Comparison of ENCODE assay signal across 8 cellular contexts in the genomic region with DNA sequence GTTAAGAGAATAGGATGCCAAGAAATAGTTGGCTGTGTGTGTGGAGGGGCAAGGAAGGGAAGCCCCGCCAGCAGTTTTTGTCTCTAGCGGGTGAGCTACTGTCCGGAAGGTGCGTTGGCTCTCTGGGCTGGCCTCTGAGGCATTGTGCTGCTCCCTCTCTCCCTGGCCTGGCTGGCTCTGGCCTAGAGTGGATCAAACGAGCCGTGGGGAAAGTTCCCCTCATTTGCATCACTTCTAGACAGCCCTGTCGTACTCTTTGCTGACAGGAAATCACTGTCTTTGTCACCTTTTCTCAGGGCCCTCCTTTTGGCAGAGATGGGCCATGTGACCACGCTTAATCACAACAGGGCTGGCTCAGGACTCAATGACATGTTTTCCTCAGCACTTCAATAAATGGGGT.
DNase-seq lines count a peak whose midpoint lies in the region; ATAC-seq and FAIRE-seq lines count a peak whose summit lies in the region.

No MANE protein-coding gene starts in this region.

- peaks cover 8% of the 10 kb centered on the region for H3K36me3 Mint-ChIP-seq in stimulated activated memory B cell treated with anti-CD40 and anti-IgM and Interleukin-4, amounts not matched to agents 10 μg/mL and 1 μg/mL and 100 μg/mL, for 72 hours

- H3K27me3 ChIP-seq in layer of hippocampus (ENCODE audit: control insufficient read depth, insufficient read depth, low read length) = no peaks in the 10 kb centered on the region

- H3K4me3 Mint-ChIP-seq in stimulated activated memory B cell treated with anti-CD40 and anti-IgM and Interleukin-4, amounts not matched to agents 10 μg/mL and 1 μg/mL and 100 μg/mL, for 72 hours = no peak overlapping the region

- peaks cover 6% of the 10 kb centered on the region for H3K9me3 Mint-ChIP-seq in stimulated activated memory B cell treated with anti-CD40 and anti-IgM and Interleukin-4, amounts not matched to agents 10 μg/mL and 1 μg/mL and 100 μg/mL, for 72 hours

- H3K4me1 Mint-ChIP-seq in stimulated activated memory B cell treated with anti-CD40 and anti-IgM and Interleukin-4, amounts not matched to agents 10 μg/mL and 1 μg/mL and 100 μg/mL, for 72 hours = peaks cover 24% of the 10 kb centered on the region

- no peaks in the 10 kb centered on the region for H3K27me3 Mint-ChIP-seq in stimulated activated memory B cell treated with anti-CD40 and anti-IgM and Interleukin-4, amounts not matched to agents 10 μg/mL and 1 μg/mL and 100 μg/mL, for 72 hours

- ATAC-seq in GM19043 (IDR thresholded peaks at IDR 0.05; ENCODE audit: low read depth, unreplicated experiment) = peak; percentile 85
- peak; percentile 98 for ATAC-seq in HG03159 (IDR thresholded peaks at IDR 0.05; ENCODE audit: unreplicated experiment)
- ATAC-seq in stimulated activated memory B cell treated with anti-CD40 and anti-IgM and Interleukin-4, amounts not matched to agents 10 μg/mL and 1 μg/mL and 100 μg/mL, for 72 hours = peak; percentile 90

- peak overlapping the region; percentile 86 for H3K27ac Mint-ChIP-seq in stimulated activated memory B cell treated with anti-CD40 and anti-IgM and Interleukin-4, amounts not matched to agents 10 μg/mL and 1 μg/mL and 100 μg/mL, for 72 hours

- H3K27ac ChIP-seq in layer of hippocampus (ENCODE audit: low read depth, low read length) = peak overlapping the region; percentile 54

- DNase-seq in anterior cingulate cortex (lab: John Stamatoyannopoulos, UW) (peak in 45 of 58 donors; percentile 11 to 79 (median 40)), RCC 7860 (ENCODE audit: low spot score) (no peak), RPMI8226 (no peak), NCI-H510A treated with DMSO at 0.1 percent for 48 hours (lab: John Stamatoyannopoulos, UW) (no peak)

- no peak for FAIRE-seq in RCC 7860 (lab: Jason Lieb, UNC)

Comparison
In these comparisons a context has a peak if more than half of its experiments do, and no peak if none do; other contexts are left out.
1. DNase-seq: peak in anterior cingulate cortex (45 of 58); none in RCC 7860 (single experiment), RPMI8226 (single experiment) and NCI-H510A treated with DMSO at 0.1 percent for 48 hours (single experiment).
2. Peak in every context shown above with its lines, with median percentiles within 50 percentile points of each other: ATAC-seq.